In the genomic region with DNA sequence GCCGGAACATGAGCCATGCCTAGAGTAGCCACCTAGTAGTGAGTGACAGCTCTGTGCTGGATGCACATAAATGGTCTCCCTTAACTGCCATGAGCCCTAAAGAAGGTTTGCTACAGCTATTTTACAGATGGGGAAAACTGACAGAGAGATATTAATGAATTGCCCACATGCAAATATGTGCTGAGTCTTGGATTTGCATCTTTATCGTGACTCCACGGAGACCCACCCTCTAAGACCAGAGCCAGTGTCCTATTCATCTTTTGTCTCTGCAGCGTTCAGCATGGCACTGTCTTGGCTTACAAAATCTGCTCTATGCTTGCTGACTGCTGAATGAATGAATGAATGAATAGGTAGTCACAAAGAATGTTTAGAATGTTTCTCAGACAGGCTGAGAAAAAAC, we compare ENCODE assay signal across 21 cellular contexts.
"Had no signal": no experiment of that assay in that cellular context is flagged by ENCODE, and none has a peak within 500 bp of the region (broad histone marks: within the 10 kb centered on the region; RNA-seq: fewer than 3 reads in every experiment).

No MANE protein-coding gene starts in this region.

- H3K27ac ChIP-seq: breast epithelium, right atrium auricular region, vagina had no signal

- H3K27ac Mint-ChIP-seq: activated CD4-positive, alpha-beta memory T cell treated with anti-CD3 and anti-CD28 coated beads for 36 hours; progenitor cell of endocrine pancreas; stimulated activated naive CD8-positive, alpha-beta T cell treated with anti-CD3 and anti-CD28 coated beads, Interleukin-15, Interleukin-2, amounts not matched to agents 100 ng/mL and 50 ng/mL, for 24 hours had no signal

- H3K9me3 ChIP-seq: breast epithelium, right atrium auricular region, vagina had no signal

- H3K4me3 ChIP-seq: breast epithelium, lung, right atrium auricular region, vagina had no signal

- H3K27me3 ChIP-seq: breast epithelium, right atrium auricular region, vagina had no signal

- DNase-seq: activated CD4-positive, alpha-beta memory T cell treated with anti-CD3 and anti-CD28 coated beads for 36 hours; activated naive CD4-positive, alpha-beta T cell; anterior cingulate cortex; cortex of kidney; erythroblast; foreskin melanocyte; glutamatergic neuron; hippocampal formation; islet precursor cell; occipital lobe; stimulated activated CD4-positive, alpha-beta T cell treated with anti-CD3 and anti-CD28 coated beads, Interleukin-12 subunit alpha, Interleukin-12 subunit beta, amount 100 ng/mL, for 4 hours; stimulated activated CD4-positive, alpha-beta T cell treated with anti-CD3 and anti-CD28 coated beads, Interleukin-1b, Interleukin-23, amount 100 ng/mL, for 48 hours; trophoblast cell had no signal

- H3K4me3 Mint-ChIP-seq: activated CD4-positive, alpha-beta memory T cell treated with anti-CD3 and anti-CD28 coated beads for 36 hours; stimulated activated naive CD8-positive, alpha-beta T cell treated with anti-CD3 and anti-CD28 coated beads, Interleukin-15, Interleukin-2, amounts not matched to agents 100 ng/mL and 50 ng/mL, for 24 hours had no signal

- H3K36me3 ChIP-seq: breast epithelium, vagina had no signal

- H3K4me1 ChIP-seq: breast epithelium had no signal

- H3K27me3 Mint-ChIP-seq: progenitor cell of endocrine pancreas had no signal

- FAIRE-seq: endometrium, TTC549 had no signal
